Comparison of ENCODE assay signal across 1 cellular context in the genomic region with DNA sequence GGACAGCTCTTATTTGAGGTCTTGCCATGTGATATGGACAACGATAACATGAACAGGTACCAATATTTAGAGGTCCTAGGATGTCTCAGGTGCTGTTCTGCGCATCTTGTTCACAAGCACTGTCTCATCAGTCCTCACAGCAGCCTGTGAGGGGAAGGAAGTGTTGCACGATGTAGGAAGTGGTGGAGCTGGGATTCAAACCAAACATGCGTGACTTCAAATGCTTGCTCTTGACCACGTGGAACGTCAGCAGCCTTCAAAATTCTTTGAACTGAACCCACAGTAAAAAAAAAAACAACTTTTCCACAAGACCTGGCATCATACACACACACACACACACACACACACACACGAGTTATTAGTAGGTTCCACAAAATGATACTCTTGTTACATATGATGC.
TF ChIP-seq lines count a peak whose summit lies in the region.

No MANE protein-coding gene starts in this region.

TF ChIP-seq in SK-N-SH, 30 proteins besides CTCF, POLR2A, EP300 and RAD21 (continued from another document):
- TF ChIP-seq TEAD4 (IDR thresholded peaks at IDR 0.05; ENCODE audit: borderline replicate concordance, insufficient read depth) (no peak), SMC3 (IDR thresholded peaks at IDR 0.05; ENCODE audit: low read depth, low read length) (no peak), POLR2AphosphoS5 (IDR thresholded peaks at IDR 0.05; ENCODE audit: low read depth, low read length) (no peak), RXRA (IDR thresholded peaks at IDR 0.05; ENCODE audit: borderline replicate concordance, low read depth) (no peak), EZH2phosphoT487 (IDR thresholded peaks at IDR 0.05; ENCODE audit: borderline replicate concordance, low read depth) (no peak), MXI1 (IDR thresholded peaks at IDR 0.05; ENCODE audit: low read depth, low read length) (no peak)
